In the genomic region with DNA sequence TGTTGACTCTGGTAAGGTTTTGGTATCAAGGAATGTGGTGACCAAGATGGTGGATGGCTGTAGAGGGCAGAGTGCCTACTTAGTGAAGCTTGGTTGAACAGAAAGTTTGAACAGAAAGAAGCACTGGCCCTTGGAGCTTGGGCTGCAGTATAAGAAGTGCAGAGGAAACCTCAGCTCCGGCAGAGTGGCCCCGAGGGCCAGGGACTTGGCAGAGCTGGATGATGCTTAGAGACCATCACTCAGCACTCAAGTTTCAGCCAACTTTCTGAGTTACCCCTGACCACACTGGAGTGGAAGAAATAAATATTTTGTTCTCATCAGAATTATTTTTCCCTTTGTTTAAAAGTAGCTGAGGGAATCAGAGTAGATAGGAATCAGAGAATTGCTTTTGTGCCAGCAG, we compare ENCODE assay signal across 1 cellular context.
TF ChIP-seq lines count a peak whose summit lies in the region.

No MANE protein-coding gene starts in this region.

TF ChIP-seq in GM23338, 12 proteins besides CTCF, POLR2A, EP300 and RAD21:
- TF ChIP-seq STAT1 (IDR thresholded peaks at IDR 0.05; ENCODE audit: unreplicated experiment) = no peak
- no peak for TF ChIP-seq ZNF114 (CRISPR knock-in tag; IDR thresholded peaks at IDR 0.05)
- no peak for TF ChIP-seq ZNF331 (CRISPR knock-in tag; IDR thresholded peaks at IDR 0.05; ENCODE audit: low read depth)
- no peak for TF ChIP-seq POLR2AphosphoS5 (IDR thresholded peaks at IDR 0.05; ENCODE audit: low read depth)
- TF ChIP-seq, protein P1, sequence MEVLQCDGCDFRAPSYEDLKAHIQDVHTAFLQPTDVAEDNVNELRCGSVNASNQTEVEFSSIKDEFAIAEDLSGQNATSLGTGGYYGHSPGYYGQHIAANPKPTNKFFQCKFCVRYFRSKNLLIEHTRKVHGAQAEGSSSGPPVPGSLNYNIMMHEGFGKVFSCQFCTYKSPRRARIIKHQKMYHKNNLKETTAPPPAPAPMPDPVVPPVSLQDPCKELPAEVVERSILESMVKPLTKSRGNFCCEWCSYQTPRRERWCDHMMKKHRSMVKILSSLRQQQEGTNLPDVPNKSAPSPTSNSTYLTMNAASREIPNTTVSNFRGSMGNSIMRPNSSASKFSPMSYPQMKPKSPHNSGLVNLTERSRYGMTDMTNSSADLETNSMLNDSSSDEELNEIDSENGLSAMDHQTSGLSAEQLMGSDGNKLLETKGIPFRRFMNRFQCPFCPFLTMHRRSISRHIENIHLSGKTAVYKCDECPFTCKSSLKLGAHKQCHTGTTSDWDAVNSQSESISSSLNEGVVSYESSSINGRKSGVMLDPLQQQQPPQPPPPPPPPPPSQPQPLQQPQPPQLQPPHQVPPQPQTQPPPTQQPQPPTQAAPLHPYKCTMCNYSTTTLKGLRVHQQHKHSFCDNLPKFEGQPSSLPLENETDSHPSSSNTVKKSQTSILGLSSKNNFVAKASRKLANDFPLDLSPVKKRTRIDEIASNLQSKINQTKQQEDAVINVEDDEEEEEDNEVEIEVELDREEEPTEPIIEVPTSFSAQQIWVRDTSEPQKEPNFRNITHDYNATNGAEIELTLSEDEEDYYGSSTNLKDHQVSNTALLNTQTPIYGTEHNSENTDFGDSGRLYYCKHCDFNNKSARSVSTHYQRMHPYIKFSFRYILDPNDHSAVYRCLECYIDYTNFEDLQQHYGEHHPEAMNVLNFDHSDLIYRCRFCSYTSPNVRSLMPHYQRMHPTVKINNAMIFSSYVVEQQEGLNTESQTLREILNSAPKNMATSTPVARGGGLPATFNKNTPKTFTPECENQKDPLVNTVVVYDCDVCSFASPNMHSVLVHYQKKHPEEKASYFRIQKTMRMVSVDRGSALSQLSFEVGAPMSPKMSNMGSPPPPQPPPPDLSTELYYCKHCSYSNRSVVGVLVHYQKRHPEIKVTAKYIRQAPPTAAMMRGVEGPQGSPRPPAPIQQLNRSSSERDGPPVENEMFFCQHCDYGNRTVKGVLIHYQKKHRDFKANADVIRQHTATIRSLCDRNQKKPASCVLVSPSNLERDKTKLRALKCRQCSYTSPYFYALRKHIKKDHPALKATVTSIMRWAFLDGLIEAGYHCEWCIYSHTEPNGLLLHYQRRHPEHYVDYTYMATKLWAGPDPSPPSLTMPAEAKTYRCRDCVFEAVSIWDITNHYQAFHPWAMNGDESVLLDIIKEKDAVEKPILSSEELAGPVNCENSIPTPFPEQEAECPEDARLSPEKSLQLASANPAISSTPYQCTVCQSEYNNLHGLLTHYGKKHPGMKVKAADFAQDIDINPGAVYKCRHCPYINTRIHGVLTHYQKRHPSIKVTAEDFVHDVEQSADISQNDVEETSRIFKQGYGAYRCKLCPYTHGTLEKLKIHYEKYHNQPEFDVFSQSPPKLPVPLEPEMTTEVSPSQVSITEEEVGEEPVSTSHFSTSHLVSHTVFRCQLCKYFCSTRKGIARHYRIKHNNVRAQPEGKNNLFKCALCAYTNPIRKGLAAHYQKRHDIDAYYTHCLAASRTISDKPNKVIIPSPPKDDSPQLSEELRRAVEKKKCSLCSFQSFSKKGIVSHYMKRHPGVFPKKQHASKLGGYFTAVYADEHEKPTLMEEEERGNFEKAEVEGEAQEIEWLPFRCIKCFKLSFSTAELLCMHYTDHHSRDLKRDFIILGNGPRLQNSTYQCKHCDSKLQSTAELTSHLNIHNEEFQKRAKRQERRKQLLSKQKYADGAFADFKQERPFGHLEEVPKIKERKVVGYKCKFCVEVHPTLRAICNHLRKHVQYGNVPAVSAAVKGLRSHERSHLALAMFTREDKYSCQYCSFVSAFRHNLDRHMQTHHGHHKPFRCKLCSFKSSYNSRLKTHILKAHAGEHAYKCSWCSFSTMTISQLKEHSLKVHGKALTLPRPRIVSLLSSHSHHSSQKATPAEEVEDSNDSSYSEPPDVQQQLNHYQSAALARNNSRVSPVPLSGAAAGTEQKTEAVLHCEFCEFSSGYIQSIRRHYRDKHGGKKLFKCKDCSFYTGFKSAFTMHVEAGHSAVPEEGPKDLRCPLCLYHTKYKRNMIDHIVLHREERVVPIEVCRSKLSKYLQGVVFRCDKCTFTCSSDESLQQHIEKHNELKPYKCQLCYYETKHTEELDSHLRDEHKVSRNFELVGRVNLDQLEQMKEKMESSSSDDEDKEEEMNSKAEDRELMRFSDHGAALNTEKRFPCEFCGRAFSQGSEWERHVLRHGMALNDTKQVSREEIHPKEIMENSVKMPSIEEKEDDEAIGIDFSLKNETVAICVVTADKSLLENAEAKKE (CRISPR knock-in tag; IDR thresholded peaks at IDR 0.05) = no peak
- no peak for TF ChIP-seq JUNB (IDR thresholded peaks at IDR 0.05; ENCODE audit: unreplicated experiment)
- TF ChIP-seq, protein P2, sequence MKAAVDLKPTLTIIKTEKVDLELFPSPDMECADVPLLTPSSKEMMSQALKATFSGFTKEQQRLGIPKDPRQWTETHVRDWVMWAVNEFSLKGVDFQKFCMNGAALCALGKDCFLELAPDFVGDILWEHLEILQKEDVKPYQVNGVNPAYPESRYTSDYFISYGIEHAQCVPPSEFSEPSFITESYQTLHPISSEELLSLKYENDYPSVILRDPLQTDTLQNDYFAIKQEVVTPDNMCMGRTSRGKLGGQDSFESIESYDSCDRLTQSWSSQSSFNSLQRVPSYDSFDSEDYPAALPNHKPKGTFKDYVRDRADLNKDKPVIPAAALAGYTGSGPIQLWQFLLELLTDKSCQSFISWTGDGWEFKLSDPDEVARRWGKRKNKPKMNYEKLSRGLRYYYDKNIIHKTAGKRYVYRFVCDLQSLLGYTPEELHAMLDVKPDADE (IDR thresholded peaks at IDR 0.05) = no peak
- no peak for TF ChIP-seq EZH2 (IDR thresholded peaks at IDR 0.05; ENCODE audit: low read depth, unreplicated experiment)
- no peak for TF ChIP-seq NANOG (IDR thresholded peaks at IDR 0.05; ENCODE audit: borderline replicate concordance)
- TF ChIP-seq EZH2phosphoT487 (IDR thresholded peaks at IDR 0.05; ENCODE audit: unreplicated experiment) = no peak
- TF ChIP-seq, protein P3, sequence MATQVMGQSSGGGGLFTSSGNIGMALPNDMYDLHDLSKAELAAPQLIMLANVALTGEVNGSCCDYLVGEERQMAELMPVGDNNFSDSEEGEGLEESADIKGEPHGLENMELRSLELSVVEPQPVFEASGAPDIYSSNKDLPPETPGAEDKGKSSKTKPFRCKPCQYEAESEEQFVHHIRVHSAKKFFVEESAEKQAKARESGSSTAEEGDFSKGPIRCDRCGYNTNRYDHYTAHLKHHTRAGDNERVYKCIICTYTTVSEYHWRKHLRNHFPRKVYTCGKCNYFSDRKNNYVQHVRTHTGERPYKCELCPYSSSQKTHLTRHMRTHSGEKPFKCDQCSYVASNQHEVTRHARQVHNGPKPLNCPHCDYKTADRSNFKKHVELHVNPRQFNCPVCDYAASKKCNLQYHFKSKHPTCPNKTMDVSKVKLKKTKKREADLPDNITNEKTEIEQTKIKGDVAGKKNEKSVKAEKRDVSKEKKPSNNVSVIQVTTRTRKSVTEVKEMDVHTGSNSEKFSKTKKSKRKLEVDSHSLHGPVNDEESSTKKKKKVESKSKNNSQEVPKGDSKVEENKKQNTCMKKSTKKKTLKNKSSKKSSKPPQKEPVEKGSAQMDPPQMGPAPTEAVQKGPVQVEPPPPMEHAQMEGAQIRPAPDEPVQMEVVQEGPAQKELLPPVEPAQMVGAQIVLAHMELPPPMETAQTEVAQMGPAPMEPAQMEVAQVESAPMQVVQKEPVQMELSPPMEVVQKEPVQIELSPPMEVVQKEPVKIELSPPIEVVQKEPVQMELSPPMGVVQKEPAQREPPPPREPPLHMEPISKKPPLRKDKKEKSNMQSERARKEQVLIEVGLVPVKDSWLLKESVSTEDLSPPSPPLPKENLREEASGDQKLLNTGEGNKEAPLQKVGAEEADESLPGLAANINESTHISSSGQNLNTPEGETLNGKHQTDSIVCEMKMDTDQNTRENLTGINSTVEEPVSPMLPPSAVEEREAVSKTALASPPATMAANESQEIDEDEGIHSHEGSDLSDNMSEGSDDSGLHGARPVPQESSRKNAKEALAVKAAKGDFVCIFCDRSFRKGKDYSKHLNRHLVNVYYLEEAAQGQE (IDR thresholded peaks at IDR 0.05; ENCODE audit: unreplicated experiment) = no peak
- no peak for TF ChIP-seq CREB1 (CRISPR knock-in tag; IDR thresholded peaks at IDR 0.05; ENCODE audit: low read depth)
